ENCODE assay signal across 23 cellular contexts in genomic region chr10:67648613-67649229, GRCh38. TPM values are rescaled to one million over a fixed set of nuclear protein-coding genes. Genes with fewer than 3 reads are reported as not detected.
"Had no signal": no experiment of that assay in that cellular context is flagged by ENCODE, and none has a peak within 500 bp of the region (broad histone marks: within the 10 kb centered on the region; RNA-seq: fewer than 3 reads in every experiment).

No MANE protein-coding gene starts in this region.

- H3K36me3 Mint-ChIP-seq: mesothelial cell of epicardium had no signal

- ATAC-seq: effector memory CD8-positive, alpha-beta T cell; esophagus mucosa; gastroesophageal sphincter; heart left ventricle; left cardiac atrium; left lung; left ventricle myocardium superior; lower lobe of right lung had no signal

- H3K4me1 ChIP-seq: colonic mucosa, esophagus squamous epithelium, gastroesophageal sphincter, left lung, lower lobe of right lung had no signal

- H3K9me3 Mint-ChIP-seq: dendritic cell treated with granulocyte-macrophage colony-stimulating factor and Interleukin-4, amounts not matched to agents 40 ng/mL and 50 ng/mL, for 4 days; effector memory CD8-positive, alpha-beta T cell had no signal

- H3K9me3 ChIP-seq: colonic mucosa, esophagus squamous epithelium, gastroesophageal sphincter, left lung, lower lobe of right lung had no signal

- H3K27me3 ChIP-seq: colonic mucosa, esophagus squamous epithelium, gastroesophageal sphincter, heart left ventricle, left lung had no signal

- H3K36me3 ChIP-seq: colonic mucosa, esophagus squamous epithelium, gastroesophageal sphincter, heart left ventricle, left lung, lower lobe of right lung had no signal

- DNase-seq: cerebellar nuclear complex; colonic mucosa; cortex of kidney; effector CD8-positive, alpha-beta T cell; effector memory CD8-positive, alpha-beta T cell; endodermal cell; erythroblast; esophagus squamous epithelium; foreskin fibroblast; foreskin melanocyte; heart left ventricle; hippocampal formation; left cardiac atrium; left lung; left ventricle myocardium superior; lower lobe of right lung; mesenchymal stem cell had no signal

- H3K4me3 Mint-ChIP-seq: dendritic cell treated with granulocyte-macrophage colony-stimulating factor and Interleukin-4, amounts not matched to agents 40 ng/mL and 50 ng/mL, for 4 days; effector memory CD8-positive, alpha-beta T cell; endodermal cell; mesothelial cell of epicardium had no signal

- H3K27ac Mint-ChIP-seq: dendritic cell treated with granulocyte-macrophage colony-stimulating factor and Interleukin-4, amounts not matched to agents 40 ng/mL and 50 ng/mL, for 4 days; effector memory CD8-positive, alpha-beta T cell; endodermal cell; mesothelial cell of epicardium had no signal

- H3K4me1 Mint-ChIP-seq: endodermal cell, mesothelial cell of epicardium had no signal

- H3K4me3 ChIP-seq: colonic mucosa, esophagus squamous epithelium, gastroesophageal sphincter, heart left ventricle, left lung, lower lobe of right lung had no signal

- H3K27ac ChIP-seq: colonic mucosa, epithelial cell of prostate, esophagus squamous epithelium, gastroesophageal sphincter, heart left ventricle, left lung, lower lobe of right lung had no signal

RNA-seq across cellular contexts. Expression of gene CTNNA3, which starts 47.3 kb away (rescaled TPM):
- total RNA-seq: esophagus mucosa, lower lobe of right lung, lung microvascular endothelial cell had no signal
